ENCODE assay signal across 8 cellular contexts in genomic region chr15:88467935-88468528, GRCh38. TPM values are rescaled to one million over a fixed set of nuclear protein-coding genes. Genes with fewer than 3 reads are reported as not detected.
DNase-seq lines count a peak whose midpoint lies in the region; ATAC-seq and TF ChIP-seq lines count a peak whose summit lies in the region.

No MANE protein-coding gene starts in this region.

- H3K4me2 ChIP-seq in OCI-LY3 (ENCODE audit: low read length): peak overlapping the region; percentile 91

- peaks cover 71% of the 10 kb centered on the region for H3K79me2 ChIP-seq in OCI-LY3 (ENCODE audit: low read length)

- POLR2A ChIA-PET in AG04450 (lab: Yijun Ruan, JAX): interaction anchor here (0.8 to 1.2 kb wide), 3 partner anchors 9 to 13 kb away, joined by 4 to 5 read pairs (median 4); no protein-coding TSS in a partner anchor

- TF ChIP-seq CTCF in AG04450 (IDR thresholded peaks at IDR 0.05; ENCODE audit: low read depth, low read length): peak; percentile 52
- peak; percentile 70 for TF ChIP-seq CTCF in OCI-LY3 (IDR thresholded peaks at IDR 0.05; ENCODE audit: low read depth, low read length)
- TF ChIP-seq CTCF in coronary artery (IDR thresholded peaks at IDR 0.05): no peak

- H3K27me3 ChIP-seq in AG04450 (ENCODE audit: control insufficient read depth, insufficient read depth, low read length) (no peaks in the 10 kb centered on the region), OCI-LY3 (ENCODE audit: low read depth, low read length) (no peaks in the 10 kb centered on the region)

- H3K9ac ChIP-seq in OCI-LY3 (ENCODE audit: low read length): peak overlapping the region; percentile 95

- peaks cover 8% of the 10 kb centered on the region; the same call in 1 of the 2 replicates for H4K20me1 ChIP-seq in OCI-LY3 (ENCODE audit: insufficient read depth, low read length)

- DNase-seq in AG04450 (ENCODE audit: low read depth, low spot score) (no peak), coronary artery (ENCODE audit: low spot score) (no peak), myocyte (ENCODE audit: low read depth) (peak; percentile 53), HuH-7.5 (ENCODE audit: low spot score) (no peak), NCI-H2107 (lab: John Stamatoyannopoulos, UW) (no peak)

- H3K9me3 ChIP-seq in AG04450 (ENCODE audit: control insufficient read depth, insufficient read depth, low read length) (no peaks in the 10 kb centered on the region), OCI-LY3 (ENCODE audit: insufficient read depth, low read length) (no peaks in the 10 kb centered on the region)

- peak overlapping the region; percentile 61; the same call in 1 of the 2 replicates for H2AFZ ChIP-seq in OCI-LY3 (ENCODE audit: low read depth, low read length)

- CTCF ChIA-PET in AG04450 (lab: Charles Lee): interaction anchor here (0.6 to 5.1 kb wide), 8 partner anchors 9 to 366 kb away, joined by 3 to 29 read pairs (median 4); partner anchors contain the start of gene ISG20

- peaks cover 47% of the 10 kb centered on the region for H3K36me3 ChIP-seq in OCI-LY3 (replicated peaks; ENCODE audit: low read depth, low read length)

- peak overlapping the region; percentile 97 for H3K4me3 ChIP-seq in AG04450 (ENCODE audit: low read depth, low read length)
- peak overlapping the region; percentile 87 for H3K4me3 ChIP-seq in OCI-LY3 (ENCODE audit: low read length)
- H3K4me3 ChIP-seq in coronary artery: peak overlapping the region; percentile 89

- ATAC-seq in GM18867 (IDR thresholded peaks at IDR 0.05; ENCODE audit: unreplicated experiment): peak; percentile 20
- no peak for ATAC-seq in HG03045 (IDR thresholded peaks at IDR 0.05; ENCODE audit: unreplicated experiment)

- peaks cover 58% of the 10 kb centered on the region for H3K4me1 ChIP-seq in OCI-LY3 (ENCODE audit: low read length)

- H3K27ac ChIP-seq in AG04450 (ENCODE audit: low read depth, low read length) (no peak overlapping the region), OCI-LY3 (ENCODE audit: low read length) (peak overlapping the region; percentile 73), coronary artery (peak overlapping the region; percentile 88 to 94)

RNA-seq across cellular contexts. Expression of gene MRPS11, which starts 0.5 kb away (rescaled TPM):
- 55.6 and 65.0 TPM in 2 replicates for polyA plus RNA-seq in AG04450 (2011; rRNA removed)
- 20.1 and 23.4 TPM in 2 replicates for polyA minus RNA-seq in AG04450 (2011; rRNA and poly(A)+ RNA removed)
- total RNA-seq in myocyte: 47.9 and 50.4 TPM in 2 replicates
- polyA plus RNA-seq in myocyte (2012): 99.2 TPM

RNA-seq across cellular contexts. Expression of gene MRPL46, which starts 0.8 kb away (rescaled TPM):
- polyA plus RNA-seq in AG04450 (2011; rRNA removed): 23.1 and 28.0 TPM in 2 replicates
- polyA minus RNA-seq in AG04450 (2011; rRNA and poly(A)+ RNA removed): 6.4 and 7.6 TPM in 2 replicates
- 22.5 and 25.7 TPM in 2 replicates for total RNA-seq in myocyte
- polyA plus RNA-seq in myocyte (2012): 24.9 TPM
